In the genomic region with DNA sequence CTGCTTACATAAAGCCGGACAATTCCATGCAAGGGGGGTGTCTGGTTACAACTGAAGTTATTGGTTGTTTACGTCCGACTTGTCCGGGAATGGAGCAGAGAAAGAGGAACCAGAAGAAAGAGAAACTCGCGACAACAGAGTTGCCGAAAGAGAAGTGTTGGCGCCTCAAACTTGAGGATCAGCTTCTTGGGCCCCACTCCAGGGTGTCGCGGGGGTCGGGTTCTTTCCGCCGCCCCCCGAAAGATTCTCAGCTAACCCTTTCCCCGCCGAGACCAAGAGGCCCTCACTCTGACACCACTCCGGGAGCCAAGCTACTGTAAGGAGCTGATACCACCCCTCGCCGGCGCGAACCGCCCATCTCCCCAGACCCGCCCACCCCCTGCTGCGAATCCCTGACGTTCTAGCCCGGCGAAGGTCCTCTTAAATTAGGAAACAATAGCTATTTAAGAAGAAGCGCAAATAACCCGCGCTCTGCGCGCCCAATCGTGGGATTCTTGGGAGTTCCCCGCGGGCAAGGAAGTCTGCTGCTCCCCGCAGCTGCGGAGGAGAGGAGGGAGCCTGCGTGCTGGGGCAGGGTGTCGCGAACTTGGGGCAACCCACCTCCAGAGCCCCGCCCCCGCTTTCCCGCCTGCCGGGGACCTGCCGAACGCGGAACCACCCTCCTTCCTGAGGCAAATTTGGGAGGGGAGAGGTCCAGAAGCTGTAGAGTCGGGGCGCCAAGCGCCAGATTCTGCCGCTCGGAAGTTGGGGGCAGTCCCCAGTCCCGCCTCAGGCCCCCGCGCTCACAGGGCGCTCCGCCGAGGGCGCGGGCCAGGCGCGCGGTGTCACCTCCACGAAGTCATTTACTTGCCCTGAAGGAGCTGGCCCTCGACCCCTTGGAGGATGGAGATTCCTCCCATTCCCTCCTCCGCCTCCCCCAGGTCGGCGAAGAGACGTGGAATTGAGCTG, we compare ENCODE assay signal across 8 cellular contexts. TPM values are rescaled to one million over a fixed set of nuclear protein-coding genes. Genes with fewer than 3 reads are reported as not detected.
DNase-seq lines count a peak whose midpoint lies in the region; ATAC-seq lines count a peak whose summit lies in the region.

No MANE protein-coding gene starts in this region.

- H3K9me3 Mint-ChIP-seq in activated naive CD8-positive, alpha-beta T cell treated with anti-CD3 and anti-CD28 coated beads, Interleukin-2, amount 50 U/mL, for 24 hours: no peaks in the 10 kb centered on the region
- peaks cover 0 to 2% of the 10 kb centered on the region in 2 donors for H3K9me3 Mint-ChIP-seq in stimulated activated naive B cell treated with anti-CD40 and anti-IgM and Interleukin-4, amounts not matched to agents 10 μg/mL and 1 μg/mL and 100 μg/mL, for 72 hours

- H3K4me3 Mint-ChIP-seq in activated naive CD8-positive, alpha-beta T cell treated with anti-CD3 and anti-CD28 coated beads, Interleukin-2, amount 50 U/mL, for 24 hours: peak overlapping the region; percentile 72
- H3K4me3 Mint-ChIP-seq in stimulated activated naive B cell treated with anti-CD40 and anti-IgM and Interleukin-4, amounts not matched to agents 10 μg/mL and 1 μg/mL and 100 μg/mL, for 72 hours: peak overlapping the region; percentile 79 to 86

- peaks cover 16% of the 10 kb centered on the region for H3K27me3 ChIP-seq in MG63

- no peaks in the 10 kb centered on the region for H3K36me3 Mint-ChIP-seq in activated naive CD8-positive, alpha-beta T cell treated with anti-CD3 and anti-CD28 coated beads, Interleukin-2, amount 50 U/mL, for 24 hours (ENCODE audit: low read depth)
- peaks cover 0 to 1% of the 10 kb centered on the region in 2 donors for H3K36me3 Mint-ChIP-seq in stimulated activated naive B cell treated with anti-CD40 and anti-IgM and Interleukin-4, amounts not matched to agents 10 μg/mL and 1 μg/mL and 100 μg/mL, for 72 hours

- H3K36me3 ChIP-seq in MG63: no peaks in the 10 kb centered on the region

- DNase-seq in Daoy (ENCODE audit: low read depth): peak; percentile 36
- no peak for DNase-seq in MG63
- no peak for DNase-seq in activated naive CD8-positive, alpha-beta T cell treated with anti-CD3 and anti-CD28 coated beads, Interleukin-2, amount 50 U/mL, for 24 hours
- peak; percentile 58 for DNase-seq in iPS-NIHi11 (ENCODE audit: low spot score)
- DNase-seq in stimulated activated naive B cell treated with anti-CD40 and anti-IgM and Interleukin-4, amounts not matched to agents 10 μg/mL and 1 μg/mL and 100 μg/mL, for 72 hours: no peak
- no peak for DNase-seq in G401 (ENCODE audit: low spot score)

- peaks cover 23% of the 10 kb centered on the region for H3K4me1 Mint-ChIP-seq in activated naive CD8-positive, alpha-beta T cell treated with anti-CD3 and anti-CD28 coated beads, Interleukin-2, amount 50 U/mL, for 24 hours
- peaks cover 17 to 36% of the 10 kb centered on the region in 2 donors for H3K4me1 Mint-ChIP-seq in stimulated activated naive B cell treated with anti-CD40 and anti-IgM and Interleukin-4, amounts not matched to agents 10 μg/mL and 1 μg/mL and 100 μg/mL, for 72 hours

- H3K27ac Mint-ChIP-seq in activated naive CD8-positive, alpha-beta T cell treated with anti-CD3 and anti-CD28 coated beads, Interleukin-2, amount 50 U/mL, for 24 hours: no peak overlapping the region
- H3K27ac Mint-ChIP-seq in stimulated activated naive B cell treated with anti-CD40 and anti-IgM and Interleukin-4, amounts not matched to agents 10 μg/mL and 1 μg/mL and 100 μg/mL, for 72 hours: peak overlapping the region; percentile 31

- peaks cover 84% of the 10 kb centered on the region for H3K27me3 Mint-ChIP-seq in activated naive CD8-positive, alpha-beta T cell treated with anti-CD3 and anti-CD28 coated beads, Interleukin-2, amount 50 U/mL, for 24 hours
- peaks cover 43 to 78% of the 10 kb centered on the region in 2 donors for H3K27me3 Mint-ChIP-seq in stimulated activated naive B cell treated with anti-CD40 and anti-IgM and Interleukin-4, amounts not matched to agents 10 μg/mL and 1 μg/mL and 100 μg/mL, for 72 hours

- no peaks in the 10 kb centered on the region for H3K9me3 ChIP-seq in MG63

- peak overlapping the region; percentile 38 for H3K4me3 ChIP-seq in MG63

- in situ Hi-C loops in G401 (cut with HindIII; ENCODE audit: low sequenced_read_pairs): no loop called here

- peak; percentile 37 for ATAC-seq in activated naive CD8-positive, alpha-beta T cell treated with anti-CD3 and anti-CD28 coated beads, Interleukin-2, amount 50 U/mL, for 24 hours
- peak; percentile 38 to 46 for ATAC-seq in stimulated activated naive B cell treated with anti-CD40 and anti-IgM and Interleukin-4, amounts not matched to agents 10 μg/mL and 1 μg/mL and 100 μg/mL, for 72 hours (replicated peaks)
- ATAC-seq in HG02885 (IDR thresholded peaks at IDR 0.05; ENCODE audit: poor library complexity, unreplicated experiment) (no peak), GM19395 (IDR thresholded peaks at IDR 0.05; ENCODE audit: unreplicated experiment) (no peak)

RNA-seq across cellular contexts. Expression of gene SP9, which starts 8.5 kb away (rescaled TPM):
- 0.24 and 0.69 TPM in 2 replicates for total RNA-seq in Daoy (2014; rRNA removed; shearing (Covaris generic))
- total RNA-seq in MG63 (2014; rRNA removed; shearing (Covaris generic); ENCODE audit: low replicate concordance): not detected in 2 replicates
- total RNA-seq in G401 (2014; rRNA removed; shearing (Covaris generic)): not detected in 2 replicates

Comparison
In these comparisons a context has a peak if more than half of its experiments do, and no peak if none do; other contexts are left out.
1. DNase-seq: peak in Daoy (single experiment) and iPS-NIHi11 (single experiment); none in MG63 (single experiment), activated naive CD8-positive, alpha-beta T cell treated with anti-CD3 and anti-CD28 coated beads, Interleukin-2, amount 50 U/mL, for 24 hours (single experiment), stimulated activated naive B cell treated with anti-CD40 and anti-IgM and Interleukin-4, amounts not matched to agents 10 μg/mL and 1 μg/mL and 100 μg/mL, for 72 hours (single experiment) and G401 (single experiment).
2. ATAC-seq: peak in activated naive CD8-positive, alpha-beta T cell treated with anti-CD3 and anti-CD28 coated beads, Interleukin-2, amount 50 U/mL, for 24 hours (single experiment) and stimulated activated naive B cell treated with anti-CD40 and anti-IgM and Interleukin-4, amounts not matched to agents 10 μg/mL and 1 μg/mL and 100 μg/mL, for 72 hours (2 of 2); none in HG02885 (single experiment) and GM19395 (single experiment).